Comparison of ENCODE assay signal across 1 cellular context in the genomic region with DNA sequence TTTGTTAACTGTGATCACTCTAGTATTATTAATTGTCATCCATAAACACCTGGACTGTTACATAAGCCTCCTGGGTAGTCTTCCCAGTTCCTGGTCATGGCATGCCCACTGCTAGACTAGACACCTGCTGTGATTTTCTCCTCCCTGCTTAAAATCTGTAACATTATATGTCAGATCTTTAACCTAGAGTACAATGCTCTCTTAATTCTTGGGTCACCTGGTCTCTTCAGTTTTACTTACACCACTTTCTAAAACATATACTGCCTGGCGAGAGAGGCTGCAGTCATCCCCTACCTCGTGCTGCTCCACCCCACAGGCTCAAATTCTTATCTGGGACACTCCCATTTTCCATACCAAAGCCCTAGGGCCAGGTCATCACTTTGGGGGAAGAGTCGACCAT.
TF ChIP-seq lines count a peak whose summit lies in the region.

No MANE protein-coding gene starts in this region.

TF ChIP-seq in IMR-90, 13 proteins besides CTCF, POLR2A, EP300 and RAD21:
- TF ChIP-seq USF2 (IDR thresholded peaks at IDR 0.05; ENCODE audit: low read depth, low read length) (no peak), RCOR1 (IDR thresholded peaks at IDR 0.05; ENCODE audit: insufficient replicate concordance, low read length) (no peak), CEBPB (IDR thresholded peaks at IDR 0.05; ENCODE audit: low read depth, low read length) (no peak), CHD1 (IDR thresholded peaks at IDR 0.05; ENCODE audit: low read depth, low read length) (no peak), MXI1 (IDR thresholded peaks at IDR 0.05; ENCODE audit: borderline replicate concordance, low read depth, low read length) (no peak), MAFK (IDR thresholded peaks at IDR 0.05; ENCODE audit: low read depth, low read length) (no peak), FOS (IDR thresholded peaks at IDR 0.05; ENCODE audit: low read depth, low read length) (no peak), RFX5 (IDR thresholded peaks at IDR 0.05; ENCODE audit: low read depth, low read length) (no peak), SMC3 (IDR thresholded peaks at IDR 0.05; ENCODE audit: low read depth, low read length) (no peak), NFE2L2 (IDR thresholded peaks at IDR 0.05; ENCODE audit: low read depth, low read length) (no peak), MAZ (IDR thresholded peaks at IDR 0.05; ENCODE audit: borderline replicate concordance, low read depth, low read length) (no peak), BHLHE40 (IDR thresholded peaks at IDR 0.05; ENCODE audit: low read depth, low read length) (no peak)
- TF ChIP-seq, protein P1, sequence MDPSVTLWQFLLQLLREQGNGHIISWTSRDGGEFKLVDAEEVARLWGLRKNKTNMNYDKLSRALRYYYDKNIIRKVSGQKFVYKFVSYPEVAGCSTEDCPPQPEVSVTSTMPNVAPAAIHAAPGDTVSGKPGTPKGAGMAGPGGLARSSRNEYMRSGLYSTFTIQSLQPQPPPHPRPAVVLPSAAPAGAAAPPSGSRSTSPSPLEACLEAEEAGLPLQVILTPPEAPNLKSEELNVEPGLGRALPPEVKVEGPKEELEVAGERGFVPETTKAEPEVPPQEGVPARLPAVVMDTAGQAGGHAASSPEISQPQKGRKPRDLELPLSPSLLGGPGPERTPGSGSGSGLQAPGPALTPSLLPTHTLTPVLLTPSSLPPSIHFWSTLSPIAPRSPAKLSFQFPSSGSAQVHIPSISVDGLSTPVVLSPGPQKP (IDR thresholded peaks at IDR 0.05; ENCODE audit: borderline replicate concordance, low read depth, low read length) = no peak
